In the genomic region with DNA sequence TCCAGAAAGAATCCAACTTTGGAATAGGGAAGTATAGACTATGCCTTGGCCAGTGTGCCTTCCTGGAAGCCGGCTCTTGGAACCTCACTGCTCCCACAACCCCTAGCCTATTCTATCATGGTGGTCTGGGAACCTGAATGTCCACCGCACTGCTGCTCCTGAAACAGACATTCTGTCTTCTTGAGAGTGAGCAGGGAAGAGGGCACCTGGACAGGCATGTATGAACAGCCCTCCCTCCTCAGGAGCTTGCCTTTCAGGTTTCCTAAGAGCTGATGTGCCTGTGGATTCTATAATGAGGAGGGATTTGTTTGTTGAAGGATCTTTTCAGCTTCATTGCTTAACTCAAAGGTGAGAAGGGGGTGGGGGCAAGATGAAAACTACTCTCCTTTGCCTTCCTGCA, we compare ENCODE assay signal across 1 cellular context.
TF ChIP-seq lines count a peak whose summit lies in the region.

No MANE protein-coding gene starts in this region.

TF ChIP-seq in H1, 55 proteins besides CTCF, POLR2A, EP300 and RAD21:
- TF ChIP-seq HDAC6 (IDR thresholded peaks at IDR 0.05; ENCODE audit: low read depth, low read length) (no peak), RXRA (IDR thresholded peaks at IDR 0.05; ENCODE audit: insufficient read depth, low read depth, low read length) (no peak), ASH2L (IDR thresholded peaks at IDR 0.05; ENCODE audit: low read length) (no peak), KDM5A (IDR thresholded peaks at IDR 0.05; ENCODE audit: low read length) (no peak)
